Comparison of ENCODE assay signal across 9 cellular contexts in the genomic region with DNA sequence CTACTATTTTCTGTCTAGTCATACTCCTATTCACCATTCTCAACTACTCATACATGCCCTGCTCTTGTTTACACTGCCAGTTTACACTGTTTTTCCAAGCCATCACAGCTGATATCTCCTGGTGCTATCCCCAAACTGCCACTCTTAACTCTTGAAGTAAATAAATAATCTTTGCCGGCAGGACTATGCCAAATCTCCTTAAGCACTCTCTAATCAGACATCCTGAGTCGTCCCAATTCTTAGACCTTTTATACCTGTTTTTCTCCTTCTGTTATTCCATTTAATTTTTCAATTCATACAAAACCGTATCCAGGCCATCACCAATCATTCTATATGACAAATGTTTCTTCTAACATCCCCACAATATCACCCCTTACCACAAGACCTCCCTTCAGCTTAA. TPM values are rescaled to one million over a fixed set of nuclear protein-coding genes. Genes with fewer than 3 reads are reported as not detected.
DNase-seq lines count a peak whose midpoint lies in the region; ATAC-seq, FAIRE-seq and TF ChIP-seq lines count a peak whose summit lies in the region.
"Not testable (repeated sequence)": the region's sequence is repeated elsewhere in the genome, so short reads cannot be mapped to it uniquely, and the experiment has no call there.
"Had no signal": no experiment of that assay in that cellular context is flagged by ENCODE, and none has a peak within 500 bp of the region (broad histone marks: within the 10 kb centered on the region; RNA-seq: fewer than 3 reads in every experiment).

No MANE protein-coding gene starts in this region.

- not testable (repeated sequence) for H3K18ac ChIP-seq in H1 (ENCODE audit: extremely low read depth, low read length)

- H2BK120ac ChIP-seq in H1 (replicated peaks; ENCODE audit: low read depth, low read length) = not testable (repeated sequence)

- not testable (repeated sequence) for H2AFZ ChIP-seq in H1 (ENCODE audit: low read length)

- H3K9ac ChIP-seq in HUES6 (ENCODE audit: low read length) (peak overlapping the region; percentile 85), NT2/D1 (ENCODE audit: insufficient read length, low read depth) (peak overlapping the region; percentile 64), H1 (replicated peaks in 1 of 4; ENCODE audit: extremely low read depth in 1 of 4, low read depth in 3 of 4, low read length in 3 of 4) (peak overlapping the region in 3 of 4 experiments; percentile 54 to 68 (median 56); a peak in 6 of 7 replicates)

- not testable (repeated sequence) for H3K14ac ChIP-seq in H1 (ENCODE audit: insufficient read length)

- H3K4ac ChIP-seq in H1 (replicated peaks; ENCODE audit: insufficient read length, low read depth, low read length) = not testable (repeated sequence)

- ATAC-seq in A549 = not testable (repeated sequence)

- H3K4me3 ChIP-seq in A549 = not testable (repeated sequence)
- peak overlapping the region; percentile 49 for H3K4me3 ChIP-seq in H7 (ENCODE audit: insufficient read depth, low read depth, low read length)
- H3K4me3 ChIP-seq in HUES6 (ENCODE audit: low read depth, low read length) = peak overlapping the region; percentile 51
- H3K4me3 ChIP-seq in NT2/D1 (ENCODE audit: insufficient read length, low read depth) = peak overlapping the region; percentile 16
- H3K4me3 ChIP-seq in H1 (ENCODE audit: extremely low read depth in 1 of 4, insufficient read depth in 2 of 4, low read depth in 3 of 4, low read length in 4 of 4) = peak overlapping the region; percentile 33 to 56 (median 40); a peak in 7 of 8 replicates
- H3K4me3 ChIP-seq in iPS-11a (ENCODE audit: low read depth, low read length) = peak overlapping the region; percentile 20
- peak overlapping the region; percentile 24; the same call in 1 of the 2 replicates for H3K4me3 ChIP-seq in iPS-18c (ENCODE audit: insufficient read depth, low read depth, low read length)

- not testable (repeated sequence) for H2BK15ac ChIP-seq in H1 (ENCODE audit: low read length)

- not testable (repeated sequence) for TF ChIP-seq EP300 in A549 (IDR thresholded peaks at IDR 0.05); H1 (IDR thresholded peaks at IDR 0.05; ENCODE audit: borderline replicate concordance in 1 of 2, low read depth in 2 of 2, low read length in 2 of 2)

- not testable (repeated sequence) for TF ChIP-seq CTCF in A549 (IDR thresholded peaks at IDR 0.05); H1 (IDR thresholded peaks at IDR 0.05; ENCODE audit: control extremely low read depth in 1 of 3, insufficient read depth in 1 of 3, low read depth in 1 of 3, low read length in 3 of 3)

- FAIRE-seq in A549 (lab: Jason Lieb, UNC); H1 (lab: Jason Lieb, UNC): not testable (repeated sequence)

- not testable (repeated sequence) for TF ChIP-seq RAD21 in A549 (conservative IDR thresholded peaks at IDR 0.05 in 1 of 2, IDR thresholded peaks at IDR 0.05 in 1 of 2); H1 (IDR thresholded peaks at IDR 0.05 in 1 of 2, conservative IDR thresholded peaks at IDR 0.05 in 1 of 2; ENCODE audit: low read depth in 2 of 2, low read length in 2 of 2)

- 0 out of 3 replicates have a peak overlapping the region, but pooled peaks have one; percentile 21 for H3K4me2 ChIP-seq in A549
- peak overlapping the region in 1 of 2 experiments; percentile 42; a peak in 2 of 4 replicates for H3K4me2 ChIP-seq in H1 (ENCODE audit: insufficient read depth in 1 of 2, low read depth in 2 of 2, low read length in 2 of 2)

- not testable (repeated sequence) for H4K8ac ChIP-seq in H1 (ENCODE audit: extremely low read depth, insufficient read depth, low read length)

- H3K4me1 ChIP-seq in A549 (peaks cover 33% of the 10 kb centered on the region), HUES6 (ENCODE audit: control insufficient read depth, insufficient read depth, low read length) (peaks cover 44% of the 10 kb centered on the region), H1 (replicated peaks in 1 of 4; ENCODE audit: control insufficient read depth in 3 of 4, insufficient read depth in 4 of 4, low read length in 3 of 4) (peaks cover 10 to 31% (median 20%) of the 10 kb centered on the region in 4 experiments)
- H3K4me1 ChIP-seq in NT2/D1 (ENCODE audit: insufficient read depth, insufficient read length) = not testable (repeated sequence)

- H4K20me1 ChIP-seq in H1 (replicated peaks in 1 of 2; ENCODE audit: control insufficient read depth in 1 of 2, insufficient read depth in 2 of 2, low read length in 2 of 2) = not testable (repeated sequence)

- H3K79me2 ChIP-seq in H1 (ENCODE audit: control insufficient read depth in 1 of 2, insufficient read depth in 2 of 2, low read length in 2 of 2) = peaks cover 0 to 11% of the 10 kb centered on the region in 2 experiments; a peak in 2 of 4 replicates

- not testable (repeated sequence) for H2BK20ac ChIP-seq in H1 (ENCODE audit: low read length)

- not testable (repeated sequence) for H3K56ac ChIP-seq in H1 (replicated peaks; ENCODE audit: insufficient read length, low read depth, low read length)

- not testable (repeated sequence) for H3K23me2 ChIP-seq in H1 (ENCODE audit: low read depth, low read length)

- H3K36me3 ChIP-seq in H7 (replicated peaks; ENCODE audit: control insufficient read depth, insufficient read depth, low read length); HUES6 (ENCODE audit: control insufficient read depth, insufficient read depth, low read length); NT2/D1 (ENCODE audit: insufficient read depth, insufficient read length, low read length); H1 (ENCODE audit: control insufficient read depth in 2 of 4, insufficient read depth in 4 of 4, low read length in 3 of 4): not testable (repeated sequence)

- not testable (repeated sequence) for TF ChIP-seq POLR2A in A549 (IDR thresholded peaks at IDR 0.05; ENCODE audit: low read length); H1 (IDR thresholded peaks at IDR 0.05; ENCODE audit: control extremely low read depth in 1 of 2, low read depth in 2 of 2, low read length in 2 of 2)

- not testable (repeated sequence) for H2BK12ac ChIP-seq in H1 (ENCODE audit: low read depth, low read length)

- not testable (repeated sequence) for H4K5ac ChIP-seq in H1 (ENCODE audit: insufficient read length, low read depth, low read length)

- H3K79me1 ChIP-seq in H1 (ENCODE audit: low read depth, low read length) = not testable (repeated sequence)

- H3K27me3 ChIP-seq in H7 (ENCODE audit: control insufficient read depth, insufficient read depth, low read length); HUES6 (ENCODE audit: control insufficient read depth, insufficient read depth, low read length); NT2/D1 (ENCODE audit: insufficient read depth, insufficient read length); H1 (replicated peaks in 1 of 4; ENCODE audit: control insufficient read depth in 3 of 4, extremely low read depth in 1 of 4, insufficient read depth in 3 of 4, low read length in 3 of 4): not testable (repeated sequence)

- not testable (repeated sequence) for H2BK5ac ChIP-seq in H1 (ENCODE audit: low read depth, low read length)

- DNase-seq in A549 (ENCODE audit: low read depth in 1 of 2, low spot score in 1 of 2); H7; NT2/D1 (ENCODE audit: low read depth, low spot score); H1 (ENCODE audit: low read depth in 1 of 2, low spot score in 2 of 2): not testable (repeated sequence)

- H3K27ac ChIP-seq in A549 (peak overlapping the region; percentile 50 to 61; a peak in 4 of 6 replicates), HUES6 (ENCODE audit: low read depth, low read length) (peak overlapping the region; percentile 68; the same call in 1 of the 2 replicates)
- not testable (repeated sequence) for H3K27ac ChIP-seq in H1 (ENCODE audit: low read depth, low read length)

- not testable (repeated sequence) for H3K23ac ChIP-seq in H1 (ENCODE audit: insufficient read length)

- WGBS in A549 (ENCODE audit: missing lambda C conversion rate) = 29% methylated on average over 3 of the region's 3 CpGs
- 8 to 100% methylated on average over 1 to 3 of the region's 3 CpGs for WGBS in H1 (ENCODE audit: extremely low coverage in 1 of 2, insufficient coverage in 1 of 2, insufficient read length in 1 of 2, insufficient replicate concordance in 2 of 2, low coverage in 1 of 2, low lambda C conversion rate in 2 of 2, missing lambda C conversion rate in 1 of 2), 2 experiments

- H2AK5ac ChIP-seq in H1 (ENCODE audit: low read depth, low read length) = not testable (repeated sequence)

- peaks cover 13% of the 10 kb centered on the region for H3K9me3 ChIP-seq in A549
- not testable (repeated sequence) for H3K9me3 ChIP-seq in HUES6 (ENCODE audit: control insufficient read depth, insufficient read depth, low read depth, low read length); H1 (ENCODE audit: insufficient read depth in 2 of 2, low read depth in 1 of 2, low read length in 1 of 2); iPS-18c (ENCODE audit: control insufficient read depth, insufficient read depth, low read length)
- peaks cover 11% of the 10 kb centered on the region; the same call in 1 of the 2 replicates for H3K9me3 ChIP-seq in NT2/D1 (ENCODE audit: insufficient read depth, low read length)

- CTCF ChIA-PET in A549 (lab: Yijun Ruan, JAX) = interaction anchor here (1.4 kb wide), 1 partner anchor 249 kb away, joined by 4 read pairs; no protein-coding TSS in a partner anchor
- CTCF ChIA-PET in H1 (lab: Charles Lee; ENCODE audit: partially characterized antibody) = not testable (repeated sequence)

- POLR2A ChIA-PET in A549 (lab: Yijun Ruan, JAX) = not testable (repeated sequence)
- POLR2A ChIA-PET in H1 (lab: Charles Lee; ENCODE audit: partially characterized antibody) = interaction anchor here (1.6 to 5.5 kb wide), 4 partner anchors 15 to 59 kb away, joined by 5 to 94 read pairs (median 16); no protein-coding TSS in a partner anchor

- H4K91ac ChIP-seq in H1 (replicated peaks; ENCODE audit: insufficient read length, low read length) = not testable (repeated sequence)

RNA-seq across cellular contexts. Expression of a gene that starts 36.7 kb away (rescaled TPM):
- polyA plus RNA-seq in A549 (2011; rRNA removed) (3.4 and 6.5 TPM in 2 replicates), A549 (2017; fragmentation: RNase III; extraction: RNeasy Plus Mini Kit Qiagen cat#74134 plus additional on column Dnase treatment) (3.0 to 4.7 TPM (median 3.3 TPM) in 3 replicates), H1 (2011; rRNA removed) (44.0 and 51.4 TPM in 2 replicates)
- polyA plus RNA-seq in A549 (2012; cell fraction: cytosol; rRNA removed) = 1.5 and 2.4 TPM in 2 replicates
- 1.2 and 1.6 TPM in 2 replicates for polyA plus RNA-seq in A549 (2012; cell fraction: nucleus; rRNA removed)
- 5.1 and 7.3 TPM in 2 replicates for polyA minus RNA-seq in A549 (2011; rRNA and poly(A)+ RNA removed)
- total RNA-seq in H7 (2014; rRNA removed; shearing (Covaris generic)) = 50.9 and 74.6 TPM in 2 replicates
- 184 and 187 TPM in 2 replicates for total RNA-seq in H1 (2021; fragmentation: NEBNext Ultra II Directional; extraction: Animal tissue kit (Norgen Biotek cat#: 25700))
- 58.3 TPM for polyA plus RNA-seq in H1 (2011; cell fraction: cytosol; rRNA removed)
- polyA plus RNA-seq in H1 (2011; cell fraction: nucleus; rRNA removed) = 162 TPM
- 80.3 to 102 TPM (median 93.1 TPM) in 4 replicates for polyA plus RNA-seq in H1 (2012, experiment 1 of 2)
- 13.9 TPM for polyA plus RNA-seq in H1 (2012, experiment 2 of 2)
- 125 TPM for polyA plus RNA-seq in H1 (2013, experiment 1 of 2)
- 109 TPM for polyA plus RNA-seq in H1 (2013, experiment 2 of 2)
- 145 and 147 TPM in 2 replicates for polyA minus RNA-seq in H1 (2011; rRNA and poly(A)+ RNA removed)
- polyA minus RNA-seq in H1 (2011; cell fraction: cytosol; rRNA and poly(A)+ RNA removed) = 113 TPM
- 237 TPM for polyA minus RNA-seq in H1 (2011; cell fraction: nucleus; rRNA and poly(A)+ RNA removed)
- polyA plus RNA-seq: CD14-positive monocyte; CD8-positive, alpha-beta memory T cell had no signal

RNA-seq across cellular contexts. Expression of a gene that starts 55.6 kb away (rescaled TPM):
- 13.7 and 15.4 TPM in 2 replicates for polyA plus RNA-seq in A549 (2011; rRNA removed)
- 6.6 and 8.7 TPM in 2 replicates for polyA plus RNA-seq in A549 (2012; cell fraction: cytosol; rRNA removed)
- polyA plus RNA-seq in A549 (2012; cell fraction: nucleus; rRNA removed) = 11.5 and 11.7 TPM in 2 replicates
- 12.0 to 14.9 TPM (median 14.9 TPM) in 3 replicates for polyA plus RNA-seq in A549 (2017; fragmentation: RNase III; extraction: RNeasy Plus Mini Kit Qiagen cat#74134 plus additional on column Dnase treatment)
- 26.4 and 27.0 TPM in 2 replicates for polyA minus RNA-seq in A549 (2011; rRNA and poly(A)+ RNA removed)
- total RNA-seq in H7 (2014; rRNA removed; shearing (Covaris generic)) = 44.8 and 50.6 TPM in 2 replicates
- total RNA-seq in H1 (2021; fragmentation: NEBNext Ultra II Directional; extraction: Animal tissue kit (Norgen Biotek cat#: 25700)) = 66.2 and 75.7 TPM in 2 replicates
- 31.8 and 36.4 TPM in 2 replicates for polyA plus RNA-seq in H1 (2011; rRNA removed)
- polyA plus RNA-seq in H1 (2011; cell fraction: cytosol; rRNA removed) = 28.4 TPM
- 33.8 TPM for polyA plus RNA-seq in H1 (2011; cell fraction: nucleus; rRNA removed)
- 44.4 to 73.6 TPM (median 45.8 TPM) in 4 replicates for polyA plus RNA-seq in H1 (2012, experiment 1 of 2)
- polyA plus RNA-seq in H1 (2012, experiment 2 of 2) = 15.7 TPM
- 36.4 TPM for polyA plus RNA-seq in H1 (2013, experiment 1 of 2)
- 36.1 TPM for polyA plus RNA-seq in H1 (2013, experiment 2 of 2)
- 63.8 and 87.6 TPM in 2 replicates for polyA minus RNA-seq in H1 (2011; rRNA and poly(A)+ RNA removed)
- polyA minus RNA-seq in H1 (2011; cell fraction: cytosol; rRNA and poly(A)+ RNA removed) = 52.4 TPM
- 76.4 TPM for polyA minus RNA-seq in H1 (2011; cell fraction: nucleus; rRNA and poly(A)+ RNA removed)
